In the genomic region with DNA sequence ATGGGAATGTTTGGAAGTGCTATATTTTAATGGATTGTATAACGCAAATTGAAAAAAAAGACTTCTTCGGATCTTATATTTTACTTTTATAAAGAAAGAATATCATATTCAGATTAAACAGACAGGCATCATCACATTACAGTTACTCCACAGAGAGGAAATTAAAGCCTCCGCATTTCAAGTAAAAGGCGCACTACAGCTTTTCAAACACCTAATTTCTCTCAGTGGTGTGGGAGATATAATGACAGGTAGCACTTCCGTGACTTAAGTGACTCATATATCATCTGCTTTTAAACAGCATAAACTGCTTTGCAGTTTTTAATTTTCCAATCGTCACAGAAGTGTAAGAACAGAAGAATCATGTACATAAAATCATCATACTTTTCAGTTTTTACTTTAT, we compare ENCODE assay signal across 22 cellular contexts.
DNase-seq lines count a peak whose midpoint lies in the region; ATAC-seq and TF ChIP-seq lines count a peak whose summit lies in the region.
"Had no signal": no experiment of that assay in that cellular context is flagged by ENCODE, and none has a peak within 500 bp of the region (broad histone marks: within the 10 kb centered on the region; RNA-seq: fewer than 3 reads in every experiment).

No MANE protein-coding gene starts in this region.

- H3K27ac ChIP-seq in HUES64 (ENCODE audit: low read depth, low read length): peak overlapping the region; percentile 98
- H3K27ac ChIP-seq: A549; BLaER1 treated with 17β-estradiol and CSF1 and Interleukin-3, amounts not matched to agents 10 nM and 100 nM had no signal

- H3K27ac Mint-ChIP-seq in WTC11: peak overlapping the region; percentile 95
- H3K27ac Mint-ChIP-seq: CD14-positive monocyte; CD4-positive, alpha-beta T cell had no signal

- H3K27me3 Mint-ChIP-seq in WTC11 (ENCODE audit: low read depth): no peaks in the 10 kb centered on the region
- H3K27me3 Mint-ChIP-seq: CD4-positive, alpha-beta T cell; CD8-positive, alpha-beta memory T cell had no signal

- H3K4me3 ChIP-seq in HUES64 (ENCODE audit: low read length) (no peak overlapping the region), H7 (ENCODE audit: insufficient read depth, low read depth, low read length) (no peak overlapping the region)
- H3K4me3 ChIP-seq: A549; BLaER1 treated with 17β-estradiol and CSF1 and Interleukin-3, amounts not matched to agents 10 nM and 100 nM had no signal

- peaks cover 17% of the 10 kb centered on the region for H3K9me3 Mint-ChIP-seq in WTC11

- peaks cover 5% of the 10 kb centered on the region; the same call in 1 of the 2 replicates for H3K9me3 ChIP-seq in HUES64 (ENCODE audit: insufficient read depth, low read depth, low read length)
- H3K9me3 ChIP-seq: A549; BE2C; BLaER1 treated with 17β-estradiol and CSF1 and Interleukin-3, amounts not matched to agents 10 nM and 100 nM had no signal

- no peaks in the 10 kb centered on the region for H3K36me3 ChIP-seq in HUES64 (ENCODE audit: insufficient read depth, low read length)
- H3K36me3 ChIP-seq in H7 (replicated peaks; ENCODE audit: control insufficient read depth, insufficient read depth, low read length): no peaks in the 10 kb centered on the region
- H3K36me3 ChIP-seq: BE2C; BLaER1 treated with 17β-estradiol and CSF1 and Interleukin-3, amounts not matched to agents 10 nM and 100 nM had no signal

- TF ChIP-seq CTCF in WTC11 (IDR thresholded peaks at IDR 0.05): no peak

- DNase-seq in NCI-H1436 treated with DMSO at 0.1 percent for 48 hours (lab: John Stamatoyannopoulos, UW) (peak; percentile 28), NCI-H1436 (lab: John Stamatoyannopoulos, UW) (no peak), WTC11 (ENCODE audit: low spot score) (no peak), putamen (ENCODE audit: low spot score) (peak; percentile 35), MV-4-11 (lab: John Stamatoyannopoulos, UW) (no peak), H7 (no peak), mucosa of gallbladder (ENCODE audit: low spot score) (no peak)
- DNase-seq: 8988T; ACHN; AML-193; BE2C; CD4-positive, alpha-beta T cell; CD8-positive, alpha-beta memory T cell; DMS 273 treated with DMSO at 0.1 percent for 48 hours; DMS79; EL; GDM1; HCEC 1CT had no signal

- peaks cover 8% of the 10 kb centered on the region for H3K36me3 Mint-ChIP-seq in WTC11
- H3K36me3 Mint-ChIP-seq: CD14-positive monocyte had no signal

- peaks cover 28% of the 10 kb centered on the region for H3K4me1 Mint-ChIP-seq in WTC11
- H3K4me1 Mint-ChIP-seq: CD14-positive monocyte; CD8-positive, alpha-beta memory T cell had no signal

- no peak overlapping the region for H3K9ac ChIP-seq in HUES64 (ENCODE audit: low read depth, low read length)
- H3K9ac ChIP-seq: BLaER1 treated with 17β-estradiol and CSF1 and Interleukin-3, amounts not matched to agents 10 nM and 100 nM had no signal

- POLR2A ChIA-PET in WTC11 (lab: Charles Lee): no interaction called here

- no peak overlapping the region for H3K4me3 Mint-ChIP-seq in WTC11
- H3K4me3 Mint-ChIP-seq: CD14-positive monocyte; CD4-positive, alpha-beta T cell; CD8-positive, alpha-beta memory T cell had no signal

- 89% methylated on average over 4 of the region's 6 CpGs for WGBS in HUES64

- no peaks in the 10 kb centered on the region for H3K27me3 ChIP-seq in HUES64 (ENCODE audit: insufficient read depth, low read length)
- H3K27me3 ChIP-seq in H7 (ENCODE audit: control insufficient read depth, insufficient read depth, low read length): no peaks in the 10 kb centered on the region
- H3K27me3 ChIP-seq: BE2C; BLaER1 treated with 17β-estradiol and CSF1 and Interleukin-3, amounts not matched to agents 10 nM and 100 nM had no signal

- CTCF ChIA-PET in WTC11 (lab: Charles Lee): no interaction called here

- no peak for ATAC-seq in WTC11
- ATAC-seq: A549 had no signal

- peaks cover 36% of the 10 kb centered on the region for H3K4me1 ChIP-seq in HUES64 (ENCODE audit: insufficient read depth, low read length)
- H3K4me1 ChIP-seq: A549; BE2C; BLaER1 treated with 17β-estradiol and CSF1 and Interleukin-3, amounts not matched to agents 10 nM and 100 nM had no signal

TF ChIP-seq in WTC11, 78 proteins besides CTCF, POLR2A, EP300 and RAD21 (continues in another document):
- TF ChIP-seq, protein P1, sequence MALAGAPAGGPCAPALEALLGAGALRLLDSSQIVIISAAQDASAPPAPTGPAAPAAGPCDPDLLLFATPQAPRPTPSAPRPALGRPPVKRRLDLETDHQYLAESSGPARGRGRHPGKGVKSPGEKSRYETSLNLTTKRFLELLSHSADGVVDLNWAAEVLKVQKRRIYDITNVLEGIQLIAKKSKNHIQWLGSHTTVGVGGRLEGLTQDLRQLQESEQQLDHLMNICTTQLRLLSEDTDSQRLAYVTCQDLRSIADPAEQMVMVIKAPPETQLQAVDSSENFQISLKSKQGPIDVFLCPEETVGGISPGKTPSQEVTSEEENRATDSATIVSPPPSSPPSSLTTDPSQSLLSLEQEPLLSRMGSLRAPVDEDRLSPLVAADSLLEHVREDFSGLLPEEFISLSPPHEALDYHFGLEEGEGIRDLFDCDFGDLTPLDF (CRISPR knock-in tag; IDR thresholded peaks at IDR 0.05): no peak
- TF ChIP-seq ZSCAN18 (CRISPR knock-in tag; IDR thresholded peaks at IDR 0.05) (no peak), ZMAT4 (CRISPR knock-in tag; IDR thresholded peaks at IDR 0.05) (no peak), NFATC4 (CRISPR knock-in tag; IDR thresholded peaks at IDR 0.05) (no peak), PRRX2 (CRISPR knock-in tag; IDR thresholded peaks at IDR 0.05) (no peak), SP1 (CRISPR knock-in tag; conservative IDR thresholded peaks at IDR 0.05) (no peak), ZNF138 (CRISPR knock-in tag; conservative IDR thresholded peaks at IDR 0.05) (no peak), SOX15 (CRISPR knock-in tag; IDR thresholded peaks at IDR 0.05) (no peak), MXD4 (CRISPR knock-in tag; IDR thresholded peaks at IDR 0.05; ENCODE audit: borderline replicate concordance) (no peak), TCF7 (CRISPR knock-in tag; IDR thresholded peaks at IDR 0.05; ENCODE audit: low read depth) (no peak), OVOL2 (CRISPR knock-in tag; IDR thresholded peaks at IDR 0.05; ENCODE audit: borderline replicate concordance) (no peak)
- TF ChIP-seq, protein P2, sequence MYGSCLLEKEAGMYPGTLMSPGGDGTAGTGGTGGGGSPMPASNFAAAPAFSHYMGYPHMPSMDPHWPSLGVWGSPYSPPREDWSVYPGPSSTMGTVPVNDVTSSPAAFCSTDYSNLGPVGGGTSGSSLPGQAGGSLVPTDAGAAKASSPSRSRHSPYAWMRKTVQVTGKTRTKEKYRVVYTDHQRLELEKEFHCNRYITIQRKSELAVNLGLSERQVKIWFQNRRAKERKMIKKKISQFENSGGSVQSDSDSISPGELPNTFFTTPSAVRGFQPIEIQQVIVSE (CRISPR knock-in tag; IDR thresholded peaks at IDR 0.05; ENCODE audit: borderline replicate concordance): no peak
- TF ChIP-seq, protein P3, sequence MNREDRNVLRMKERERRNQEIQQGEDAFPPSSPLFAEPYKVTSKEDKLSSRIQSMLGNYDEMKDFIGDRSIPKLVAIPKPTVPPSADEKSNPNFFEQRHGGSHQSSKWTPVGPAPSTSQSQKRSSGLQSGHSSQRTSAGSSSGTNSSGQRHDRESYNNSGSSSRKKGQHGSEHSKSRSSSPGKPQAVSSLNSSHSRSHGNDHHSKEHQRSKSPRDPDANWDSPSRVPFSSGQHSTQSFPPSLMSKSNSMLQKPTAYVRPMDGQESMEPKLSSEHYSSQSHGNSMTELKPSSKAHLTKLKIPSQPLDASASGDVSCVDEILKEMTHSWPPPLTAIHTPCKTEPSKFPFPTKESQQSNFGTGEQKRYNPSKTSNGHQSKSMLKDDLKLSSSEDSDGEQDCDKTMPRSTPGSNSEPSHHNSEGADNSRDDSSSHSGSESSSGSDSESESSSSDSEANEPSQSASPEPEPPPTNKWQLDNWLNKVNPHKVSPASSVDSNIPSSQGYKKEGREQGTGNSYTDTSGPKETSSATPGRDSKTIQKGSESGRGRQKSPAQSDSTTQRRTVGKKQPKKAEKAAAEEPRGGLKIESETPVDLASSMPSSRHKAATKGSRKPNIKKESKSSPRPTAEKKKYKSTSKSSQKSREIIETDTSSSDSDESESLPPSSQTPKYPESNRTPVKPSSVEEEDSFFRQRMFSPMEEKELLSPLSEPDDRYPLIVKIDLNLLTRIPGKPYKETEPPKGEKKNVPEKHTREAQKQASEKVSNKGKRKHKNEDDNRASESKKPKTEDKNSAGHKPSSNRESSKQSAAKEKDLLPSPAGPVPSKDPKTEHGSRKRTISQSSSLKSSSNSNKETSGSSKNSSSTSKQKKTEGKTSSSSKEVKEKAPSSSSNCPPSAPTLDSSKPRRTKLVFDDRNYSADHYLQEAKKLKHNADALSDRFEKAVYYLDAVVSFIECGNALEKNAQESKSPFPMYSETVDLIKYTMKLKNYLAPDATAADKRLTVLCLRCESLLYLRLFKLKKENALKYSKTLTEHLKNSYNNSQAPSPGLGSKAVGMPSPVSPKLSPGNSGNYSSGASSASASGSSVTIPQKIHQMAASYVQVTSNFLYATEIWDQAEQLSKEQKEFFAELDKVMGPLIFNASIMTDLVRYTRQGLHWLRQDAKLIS (CRISPR knock-in tag; IDR thresholded peaks at IDR 0.05; ENCODE audit: borderline replicate concordance): no peak

Comparison
In these comparisons a context has a peak if more than half of its experiments do, and no peak if none do; other contexts are left out.
1. DNase-seq: peak in NCI-H1436 treated with DMSO at 0.1 percent for 48 hours (single experiment) and putamen (single experiment); none in NCI-H1436 (single experiment), WTC11 (single experiment), MV-4-11 (single experiment), H7 (single experiment) and mucosa of gallbladder (single experiment).